ENCODE assay signal across 17 cellular contexts in the genomic region with DNA sequence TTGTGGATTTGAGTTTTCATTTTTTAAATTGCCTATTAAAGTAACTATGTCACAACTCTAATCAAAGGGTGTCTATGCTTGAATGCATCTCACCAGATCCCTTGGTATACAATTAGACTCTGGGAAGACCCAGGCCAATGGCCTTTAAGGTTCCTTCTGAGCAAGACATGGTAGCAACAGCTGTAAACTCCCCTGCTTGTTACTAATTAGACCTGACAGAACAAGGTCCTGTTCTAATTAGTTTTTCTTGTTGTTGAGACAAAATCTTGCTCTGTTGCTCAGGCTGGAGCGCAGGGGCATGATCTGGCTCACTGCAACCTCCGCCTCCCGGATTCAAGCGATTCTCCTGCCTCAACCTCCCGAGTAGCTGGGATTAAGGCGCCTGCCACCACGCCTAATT. TPM values are rescaled to one million over a fixed set of nuclear protein-coding genes. Genes with fewer than 3 reads are reported as not detected.
DNase-seq lines count a peak whose midpoint lies in the region; ATAC-seq and TF ChIP-seq lines count a peak whose summit lies in the region.
"Had no signal": no experiment of that assay in that cellular context is flagged by ENCODE, and none has a peak within 500 bp of the region (broad histone marks: within the 10 kb centered on the region; RNA-seq: fewer than 3 reads in every experiment).

No MANE protein-coding gene starts in this region.

- ATAC-seq in natural killer cell treated with Interleukin-12 subunit alpha and Interleukin-12 subunit beta and Interleukin-15 and Interleukin-18, amount 100 ng/mL, for 72 hours: no peak
- no peak for ATAC-seq in natural killer cell
- no peak for ATAC-seq in HG02884 (IDR thresholded peaks at IDR 0.05; ENCODE audit: unreplicated experiment)
- ATAC-seq: GM12878, K562 had no signal

- H3K4me3 Mint-ChIP-seq in natural killer cell treated with Interleukin-12 subunit alpha and Interleukin-12 subunit beta and Interleukin-15 and Interleukin-18, amount 100 ng/mL, for 72 hours: no peak overlapping the region
- no peak overlapping the region for H3K4me3 Mint-ChIP-seq in natural killer cell
- no peak overlapping the region for H3K4me3 Mint-ChIP-seq in Caco-2 (ENCODE audit: unreplicated experiment)
- H3K4me3 Mint-ChIP-seq: HFFc6 had no signal

- H3K4me1 Mint-ChIP-seq in natural killer cell treated with Interleukin-12 subunit alpha and Interleukin-12 subunit beta and Interleukin-15 and Interleukin-18, amount 100 ng/mL, for 72 hours (ENCODE audit: low read depth in 2 of 2): peaks cover 9 to 10% of the 10 kb centered on the region in 2 donors
- H3K4me1 Mint-ChIP-seq in natural killer cell (peaks cover 8 to 10% of the 10 kb centered on the region in 2 donors), Caco-2 (ENCODE audit: low read depth, unreplicated experiment) (no peaks in the 10 kb centered on the region)

- H3K36me3 ChIP-seq in Caco-2 (ENCODE audit: control insufficient read depth, insufficient read depth, low read length): no peaks in the 10 kb centered on the region
- H3K36me3 ChIP-seq: BLaER1 treated with 17β-estradiol and CSF1 and Interleukin-3, amounts not matched to agents 10 nM and 100 nM; HAP-1 had no signal

- no peaks in the 10 kb centered on the region for H3K36me3 Mint-ChIP-seq in natural killer cell treated with Interleukin-12 subunit alpha and Interleukin-12 subunit beta and Interleukin-15 and Interleukin-18, amount 100 ng/mL, for 72 hours
- no peaks in the 10 kb centered on the region for H3K36me3 Mint-ChIP-seq in natural killer cell
- H3K36me3 Mint-ChIP-seq in Caco-2 (ENCODE audit: insufficient read depth, unreplicated experiment): peaks cover 4% of the 10 kb centered on the region
- H3K36me3 Mint-ChIP-seq: CD4-positive, CD25-positive, alpha-beta regulatory T cell had no signal

- no peaks in the 10 kb centered on the region for H3K9me3 ChIP-seq in Caco-2
- H3K9me3 ChIP-seq: BLaER1 treated with 17β-estradiol and CSF1 and Interleukin-3, amounts not matched to agents 10 nM and 100 nM; HAP-1 had no signal

- H3K27ac Mint-ChIP-seq in natural killer cell treated with Interleukin-12 subunit alpha and Interleukin-12 subunit beta and Interleukin-15 and Interleukin-18, amount 100 ng/mL, for 72 hours: no peak overlapping the region
- H3K27ac Mint-ChIP-seq in natural killer cell (no peak overlapping the region), Caco-2 (ENCODE audit: unreplicated experiment) (no peak overlapping the region)
- H3K27ac Mint-ChIP-seq: CD4-positive, CD25-positive, alpha-beta regulatory T cell; HFFc6 had no signal

- no peak overlapping the region for H3K4me3 ChIP-seq in Caco-2 (ENCODE audit: low read depth, low read length)
- H3K4me3 ChIP-seq: BLaER1 treated with 17β-estradiol and CSF1 and Interleukin-3, amounts not matched to agents 10 nM and 100 nM; GM12878; HAP-1; K562 had no signal

- H3K27me3 ChIP-seq in Caco-2 (replicated peaks; ENCODE audit: control insufficient read depth, insufficient read depth, low read length): no peaks in the 10 kb centered on the region
- H3K27me3 ChIP-seq: BLaER1 treated with 17β-estradiol and CSF1 and Interleukin-3, amounts not matched to agents 10 nM and 100 nM had no signal

- H3K9me3 Mint-ChIP-seq in natural killer cell treated with Interleukin-12 subunit alpha and Interleukin-12 subunit beta and Interleukin-15 and Interleukin-18, amount 100 ng/mL, for 72 hours: no peaks in the 10 kb centered on the region
- no peaks in the 10 kb centered on the region for H3K9me3 Mint-ChIP-seq in natural killer cell
- H3K9me3 Mint-ChIP-seq in Caco-2 (ENCODE audit: unreplicated experiment): no peaks in the 10 kb centered on the region
- H3K9me3 Mint-ChIP-seq: CD4-positive, CD25-positive, alpha-beta regulatory T cell; HFFc6 had no signal

- intact Hi-C loops in natural killer cell (cut with micrococcal nuclease) (no loop called here), Caco-2 (cut with micrococcal nuclease; ENCODE audit: unreplicated experiment) (no loop called here), head of caudate nucleus (cut with DNase I) (no loop called here)

- H3K27me3 Mint-ChIP-seq in natural killer cell treated with Interleukin-12 subunit alpha and Interleukin-12 subunit beta and Interleukin-15 and Interleukin-18, amount 100 ng/mL, for 72 hours: peaks cover 0 to 9% of the 10 kb centered on the region in 2 donors
- no peaks in the 10 kb centered on the region for H3K27me3 Mint-ChIP-seq in natural killer cell (ENCODE audit: low read depth in 2 of 2)
- H3K27me3 Mint-ChIP-seq in Caco-2 (ENCODE audit: insufficient read depth, unreplicated experiment): no peaks in the 10 kb centered on the region
- H3K27me3 Mint-ChIP-seq: CD4-positive, CD25-positive, alpha-beta regulatory T cell had no signal

- 0 out of 2 replicates have a peak, but pooled peaks cover 6% of the 10 kb centered on the region for H3K4me1 ChIP-seq in Caco-2
- H3K4me1 ChIP-seq: HAP-1 had no signal

- DNase-seq in natural killer cell treated with Interleukin-12 subunit alpha and Interleukin-12 subunit beta and Interleukin-15 and Interleukin-18, amount 100 ng/mL, for 72 hours (ENCODE audit: low spot score): peak; percentile 12
- no peak for DNase-seq in natural killer cell
- peak; percentile 79 for DNase-seq in SK-N-DZ (ENCODE audit: low spot score)
- peak; percentile 10 for DNase-seq in renal cortical epithelial cell (ENCODE audit: low read depth)
- DNase-seq in Caco-2: no peak
- no peak for DNase-seq in head of caudate nucleus
- DNase-seq: 8988T; CD4-positive, CD25-positive, alpha-beta regulatory T cell; DMS79; HFFc6 had no signal

- BruUV-seq in Caco-2 (replicated peaks; lab: Mats Ljungman, UMichigan): no TSS peak

- TF ChIP-seq CTCF in natural killer cell (IDR thresholded peaks at IDR 0.05): no peak
- TF ChIP-seq CTCF in Caco-2 (IDR thresholded peaks at IDR 0.05; ENCODE audit: insufficient read depth in 1 of 2, low read depth in 1 of 2, low read length in 1 of 2, severe bottlenecking in 1 of 2, unreplicated experiment in 1 of 2): no peak

- CTCF ChIA-PET in Caco-2 (lab: Charles Lee): interaction anchor here (0.6 kb wide), 1 partner anchor 147 kb away, joined by 4 read pairs; no protein-coding TSS in a partner anchor

- POLR2A ChIA-PET in Caco-2 (lab: Charles Lee): no interaction called here

RNA-seq across cellular contexts. Expression of a gene that starts 2.9 kb away (rescaled TPM):
- not detected for total RNA-seq in natural killer cell treated with Interleukin-12 subunit alpha and Interleukin-12 subunit beta and Interleukin-15 and Interleukin-18, amount 100 ng/mL, for 72 hours
- total RNA-seq in natural killer cell (not detected), renal cortical epithelial cell (0.05 and 1.4 TPM in 2 replicates), Caco-2 (2022) (not detected in 2 replicates)
- polyA plus RNA-seq in SK-N-DZ (2014; cell fraction: cytosol; rRNA removed): not detected in 2 replicates
- not detected in 2 replicates for polyA plus RNA-seq in SK-N-DZ (2014; cell fraction: nucleus; rRNA removed)
- total RNA-seq: CD4-positive, CD25-positive, alpha-beta regulatory T cell; G401; H1; K562 had no signal
- polyA plus RNA-seq: CD4-positive, CD25-positive, alpha-beta regulatory T cell; H1 had no signal

RNA-seq across cellular contexts. Expression of a gene that starts 50.2 kb away (rescaled TPM):
- 10 to 100 TPM; 72.4 to 88.0 TPM for total RNA-seq in natural killer cell treated with Interleukin-12 subunit alpha and Interleukin-12 subunit beta and Interleukin-15 and Interleukin-18, amount 100 ng/mL, for 72 hours
- total RNA-seq in natural killer cell: 10 to 100 TPM; 38.1 to 48.1 (median 47.9) TPM
- polyA plus RNA-seq in SK-N-DZ (2014; cell fraction: cytosol; rRNA removed): 137 and 142 TPM in 2 replicates
- 72.1 and 73.3 TPM in 2 replicates for polyA plus RNA-seq in SK-N-DZ (2014; cell fraction: nucleus; rRNA removed)
- 101 and 169 TPM in 2 replicates for total RNA-seq in renal cortical epithelial cell
- 190 and 201 TPM in 2 replicates for total RNA-seq in Caco-2 (2022)

Comparison
In these comparisons a context has a peak if more than half of its experiments do, and no peak if none do; other contexts are left out.
1. DNase-seq: peak in natural killer cell treated with Interleukin-12 subunit alpha and Interleukin-12 subunit beta and Interleukin-15 and Interleukin-18, amount 100 ng/mL, for 72 hours (single experiment), SK-N-DZ (single experiment) and renal cortical epithelial cell (single experiment); none in natural killer cell (single experiment), Caco-2 (0 of 2) and head of caudate nucleus (0 of 42).